Comparison of ENCODE assay signal across 10 cellular contexts in genomic region chr1:152182431-152182830, GRCh38. TPM values are rescaled to one million over a fixed set of nuclear protein-coding genes. Genes with fewer than 3 reads are reported as not detected.
DNase-seq lines count a peak whose midpoint lies in the region; ATAC-seq, FAIRE-seq and TF ChIP-seq lines count a peak whose summit lies in the region.
"Had no signal": no experiment of that assay in that cellular context is flagged by ENCODE, and none has a peak within 500 bp of the region (broad histone marks: within the 10 kb centered on the region; RNA-seq: fewer than 3 reads in every experiment).

No MANE protein-coding gene starts in this region.

- H3K79me2 ChIP-seq in HCT116 (ENCODE audit: insufficient read depth, low read length), result no peaks in the 10 kb centered on the region
- no peaks in the 10 kb centered on the region for H3K79me2 ChIP-seq in SU-DHL-6 (ENCODE audit: insufficient read depth, low read length)
- H3K79me2 ChIP-seq in keratinocyte (ENCODE audit: control insufficient read depth, insufficient read depth, low read length), result no peaks in the 10 kb centered on the region

- H3K9ac ChIP-seq in HCT116 (ENCODE audit: low read length) (no peak overlapping the region), SU-DHL-6 (ENCODE audit: low read length) (no peak overlapping the region), keratinocyte (ENCODE audit: control insufficient read depth, extremely low read depth, insufficient read depth, low read length) (peak overlapping the region; percentile 49)

- dilution Hi-C loops in keratinocyte (cut with MboI; ENCODE audit: extremely low pct_ligation_motif_present, low sequenced_read_pairs), result no loop called here

- TF ChIP-seq CTCF in BE2C (IDR thresholded peaks at IDR 0.05; ENCODE audit: low read depth, low read length) (peak; percentile 47), HCT116 (IDR thresholded peaks at IDR 0.05 in 2 of 3, conservative IDR thresholded peaks at IDR 0.05 in 1 of 3; ENCODE audit: borderline replicate concordance in 1 of 3, insufficient read depth in 1 of 3, low read depth in 2 of 3, low read length in 2 of 3) (peak; percentile 74 to 84 (median 79)), SU-DHL-6 (IDR thresholded peaks at IDR 0.05; ENCODE audit: insufficient read depth, low read length, poor library complexity, severe bottlenecking) (peak; percentile 17), keratinocyte (optimal IDR thresholded peaks at IDR 0.05 in 1 of 3, IDR thresholded peaks at IDR 0.05 in 1 of 3, conservative IDR thresholded peaks at IDR 0.05 in 1 of 3; ENCODE audit: extremely low read depth in 1 of 3, insufficient read depth in 2 of 3, low read length in 3 of 3) (peak; percentile 53 to 82 (median 70))

- intact Hi-C loops in HCT116 (cut with micrococcal nuclease), result no loop called here

- TF ChIP-seq RAD21 in HCT116 (IDR thresholded peaks at IDR 0.05; ENCODE audit: low read depth), result peak; percentile 87

- no peaks in the 10 kb centered on the region for H3K36me3 ChIP-seq in BE2C
- no peaks in the 10 kb centered on the region for H3K36me3 ChIP-seq in HCT116 (ENCODE audit: control insufficient read depth in 1 of 2, insufficient read depth in 2 of 2, low read length in 2 of 2)
- H3K36me3 ChIP-seq in SU-DHL-6 (ENCODE audit: low read length), result no peaks in the 10 kb centered on the region
- no peaks in the 10 kb centered on the region for H3K36me3 ChIP-seq in keratinocyte (ENCODE audit: control insufficient read depth in 2 of 2, extremely low read depth in 1 of 2, insufficient read depth in 2 of 2, low read length in 2 of 2)

- H4K20me1 ChIP-seq in HCT116 (ENCODE audit: insufficient read depth), result no peaks in the 10 kb centered on the region
- no peaks in the 10 kb centered on the region for H4K20me1 ChIP-seq in SU-DHL-6 (ENCODE audit: low read depth, low read length)
- no peaks in the 10 kb centered on the region for H4K20me1 ChIP-seq in keratinocyte (ENCODE audit: control insufficient read depth, extremely low read depth, insufficient read depth, low read length)

- RAD21 ChIA-PET in HCT116 (lab: Charles Lee; ENCODE audit: low non-redundant PET in 1 of 2, low total read pairs in 2 of 2, uncharacterized antibody in 2 of 2, unreplicated experiment in 2 of 2), result interaction anchor here in 1 of 2 experiments (0.9 kb wide), 1 partner anchor 129 kb away, joined by 3 read pairs; no protein-coding TSS in a partner anchor

- FAIRE-seq in keratinocyte (lab: Jason Lieb, UNC), result no peak

- ATAC-seq in HCT116, result peak; percentile 57; the same call in 1 of the 2 replicates
- no peak for ATAC-seq in HG03460 (IDR thresholded peaks at IDR 0.05; ENCODE audit: unreplicated experiment)
- ATAC-seq in GM19452 (IDR thresholded peaks at IDR 0.05; ENCODE audit: unreplicated experiment), result no peak
- no peak for ATAC-seq in GM21367 (IDR thresholded peaks at IDR 0.05; ENCODE audit: unreplicated experiment)

- H3F3A ChIP-seq in SU-DHL-6 (ENCODE audit: insufficient read depth), result no peaks in the 10 kb centered on the region

- H3K9me1 ChIP-seq in keratinocyte (ENCODE audit: control insufficient read depth, extremely low read depth, insufficient read depth, low read length), result no peaks in the 10 kb centered on the region

- no peak for TF ChIP-seq POLR2A in HCT116 (IDR thresholded peaks at IDR 0.05; ENCODE audit: borderline replicate concordance, extremely low read depth, insufficient read depth, insufficient read length)

- H3K27ac ChIP-seq in HCT116 (ENCODE audit: low read depth, low read length), result no peak overlapping the region
- H3K27ac ChIP-seq in SU-DHL-6 (ENCODE audit: low read depth, low read length), result no peak overlapping the region
- peak overlapping the region; percentile 87 for H3K27ac ChIP-seq in keratinocyte (ENCODE audit: control insufficient read depth, insufficient read depth, low read length)

- no peak overlapping the region for H3K4me3 ChIP-seq in BE2C (ENCODE audit: low read depth, low read length)
- H3K4me3 ChIP-seq in HCT116 (replicated peaks in 1 of 2; ENCODE audit: low read depth in 1 of 2, low read length in 2 of 2), result no peak overlapping the region
- H3K4me3 ChIP-seq in SU-DHL-6 (ENCODE audit: insufficient read depth, low read length, poor library complexity, severe bottlenecking), result no peak overlapping the region
- no peak overlapping the region for H3K4me3 ChIP-seq in keratinocyte (ENCODE audit: control insufficient read depth in 2 of 3, extremely low read depth in 1 of 3, insufficient read depth in 2 of 3, low read depth in 1 of 3, low read length in 3 of 3)

- H3K4me2 ChIP-seq in HCT116 (ENCODE audit: low read length) (peak overlapping the region; percentile 58), SU-DHL-6 (ENCODE audit: low read depth, low read length, poor library complexity, severe bottlenecking) (no peak overlapping the region), keratinocyte (ENCODE audit: control insufficient read depth, extremely low read depth, insufficient read depth, low read depth, low read length) (peak overlapping the region; percentile 82)

- DNase-seq in BE2C, result no peak
- DNase-seq in HCT116 (ENCODE audit: low read depth, low spot score), result no peak
- DNase-seq in keratinocyte (ENCODE audit: low read depth, low spot score), result no peak
- no peak for DNase-seq in stimulated activated CD4-positive, alpha-beta T cell treated with anti-CD3 and anti-CD28 coated beads, Interleukin-12 subunit alpha, Interleukin-12 subunit beta, amount 100 ng/mL, for 4 hours
- DNase-seq: stimulated activated CD8-positive, alpha-beta memory T cell treated with anti-CD3 and anti-CD28 coated beads, Interleukin-4, amount 100 ng/mL, for 48 hours had no signal

- no peaks in the 10 kb centered on the region; the same call in 1 of the 2 replicates for H3K27me3 ChIP-seq in BE2C
- H3K27me3 ChIP-seq in HCT116 (ENCODE audit: insufficient read depth, low read length), result no peaks in the 10 kb centered on the region
- no peaks in the 10 kb centered on the region for H3K27me3 ChIP-seq in SU-DHL-6 (ENCODE audit: low read length)
- no peaks in the 10 kb centered on the region for H3K27me3 ChIP-seq in keratinocyte (ENCODE audit: control insufficient read depth, extremely low read depth, insufficient read depth, low read length)

- no peaks in the 10 kb centered on the region for H3K4me1 ChIP-seq in BE2C
- H3K4me1 ChIP-seq in HCT116 (ENCODE audit: control insufficient read depth in 1 of 2, insufficient read depth in 2 of 2, low read length in 2 of 2), result peaks cover 0 to 12% of the 10 kb centered on the region in 2 experiments; a peak in 2 of 4 replicates
- H3K4me1 ChIP-seq in keratinocyte (ENCODE audit: control insufficient read depth, extremely low read depth, insufficient read depth, low read length), result peaks cover 65% of the 10 kb centered on the region

- CTCF ChIA-PET in HCT116 (lab: Charles Lee), result interaction anchor here (0.6 to 9.6 kb wide), 17 partner anchors 9 to 276 kb away, joined by 3 to 143 read pairs (median 4); no protein-coding TSS in a partner anchor

- no TSS peak for BruUV-seq in HCT116 (replicated peaks; lab: Mats Ljungman, UMichigan)

- H3K9me2 ChIP-seq in HCT116 (ENCODE audit: insufficient read depth) (no peaks in the 10 kb centered on the region), SU-DHL-6 (replicated peaks; ENCODE audit: insufficient read depth, low read length) (no peaks in the 10 kb centered on the region)

- POLR2A ChIA-PET in HCT116 (lab: Charles Lee), result no interaction called here

- H2AFZ ChIP-seq in HCT116 (ENCODE audit: low read depth, low read length, poor library complexity, severe bottlenecking) (no peak overlapping the region), SU-DHL-6 (ENCODE audit: low read depth, low read length, severe bottlenecking) (no peak overlapping the region), keratinocyte (ENCODE audit: control insufficient read depth, low read length) (no peak overlapping the region)

- no peaks in the 10 kb centered on the region for H3K9me3 ChIP-seq in BE2C
- H3K9me3 ChIP-seq in HCT116 (ENCODE audit: control insufficient read depth in 1 of 2, insufficient read depth in 1 of 2, low read depth in 1 of 2, low read length in 2 of 2), result no peaks in the 10 kb centered on the region
- H3K9me3 ChIP-seq in SU-DHL-6 (ENCODE audit: insufficient read depth, low read length), result no peaks in the 10 kb centered on the region
- H3K9me3 ChIP-seq in keratinocyte (ENCODE audit: control insufficient read depth, low read depth, low read length), result no peaks in the 10 kb centered on the region

TF ChIP-seq in HCT116, 20 proteins besides CTCF, POLR2A, EP300 and RAD21:
- TF ChIP-seq SP1 (IDR thresholded peaks at IDR 0.05; ENCODE audit: low read depth), result peak; percentile 2; the same call in 1 of the 2 replicates
- TF ChIP-seq POLR2AphosphoS5 (IDR thresholded peaks at IDR 0.05; ENCODE audit: low read depth, low read length), result no peak

RNA-seq across cellular contexts. Expression of gene RPTN, which starts 23.4 kb away (rescaled TPM):
- not detected for polyA plus RNA-seq in BE2C (2012; ENCODE audit: insufficient read depth, insufficient read length, low read depth)
- total RNA-seq in HCT116 (2021; ENCODE audit: unreplicated experiment), result not detected
- polyA plus RNA-seq in HCT116 (2012), result not detected in 2 replicates
- 0.37 to 0.64 TPM (median 0.42 TPM) in 3 replicates for polyA plus RNA-seq in keratinocyte
- polyA plus RNA-seq in keratinocyte (2011; ENCODE audit: low read depth), result 10.9 TPM
- polyA plus RNA-seq in keratinocyte (2011; cell fraction: cytosol; rRNA removed), result 0.31 and 0.75 TPM in 2 replicates
- 0.99 and 3.8 TPM in 2 replicates for polyA plus RNA-seq in keratinocyte (2011; cell fraction: nucleus; rRNA removed)
- 0.18 and 5.0 TPM in 2 replicates for polyA plus RNA-seq in keratinocyte (2012; ENCODE audit: low replicate concordance)
- polyA minus RNA-seq in keratinocyte, result 0.43 to 1.2 TPM (median 0.49 TPM) in 3 replicates
- polyA minus RNA-seq in keratinocyte (2011; cell fraction: cytosol; rRNA and poly(A)+ RNA removed), result 0.77 TPM
- 1.2 and 1.6 TPM in 2 replicates for polyA minus RNA-seq in keratinocyte (2011; cell fraction: nucleus; rRNA and poly(A)+ RNA removed)
- total RNA-seq: cerebellum had no signal

RNA-seq across cellular contexts. Expression of gene HRNR, which starts 41.6 kb away (rescaled TPM):
- polyA plus RNA-seq in BE2C (2012; ENCODE audit: insufficient read depth, insufficient read length, low read depth), result 0.06 TPM
- not detected for total RNA-seq in HCT116 (2021; ENCODE audit: unreplicated experiment)
- 0.02 TPM in 1 of 2 replicates, not detected in the other for polyA plus RNA-seq in HCT116 (2012)
- 0.03 to 0.09 TPM (median 0.06 TPM) in 3 replicates for polyA plus RNA-seq in keratinocyte
- polyA plus RNA-seq in keratinocyte (2011; ENCODE audit: low read depth), result 5.9 TPM
- under 0.01 and 0.01 TPM in 2 replicates for polyA plus RNA-seq in keratinocyte (2011; cell fraction: cytosol; rRNA removed)
- polyA plus RNA-seq in keratinocyte (2011; cell fraction: nucleus; rRNA removed), result 0.09 and 0.20 TPM in 2 replicates
- 0.10 and 14.0 TPM in 2 replicates for polyA plus RNA-seq in keratinocyte (2012; ENCODE audit: low replicate concordance)
- polyA minus RNA-seq in keratinocyte, result 0.10 to 0.56 TPM (median 0.54 TPM) in 3 replicates
- polyA minus RNA-seq in keratinocyte (2011; cell fraction: cytosol; rRNA and poly(A)+ RNA removed), result not detected
- polyA minus RNA-seq in keratinocyte (2011; cell fraction: nucleus; rRNA and poly(A)+ RNA removed), result 0.54 and 1.5 TPM in 2 replicates
- total RNA-seq: cerebellum had no signal

Comparison
In these comparisons a context has a peak if more than half of its experiments do, and no peak if none do; other contexts are left out.
1. CTCF ChIP-seq: peak in every context shown above with its lines; median percentile 79 in HCT116; 70 in keratinocyte; 47 in BE2C; 17 in SU-DHL-6.